Comparison of ENCODE assay signal across 8 cellular contexts in the genomic region with DNA sequence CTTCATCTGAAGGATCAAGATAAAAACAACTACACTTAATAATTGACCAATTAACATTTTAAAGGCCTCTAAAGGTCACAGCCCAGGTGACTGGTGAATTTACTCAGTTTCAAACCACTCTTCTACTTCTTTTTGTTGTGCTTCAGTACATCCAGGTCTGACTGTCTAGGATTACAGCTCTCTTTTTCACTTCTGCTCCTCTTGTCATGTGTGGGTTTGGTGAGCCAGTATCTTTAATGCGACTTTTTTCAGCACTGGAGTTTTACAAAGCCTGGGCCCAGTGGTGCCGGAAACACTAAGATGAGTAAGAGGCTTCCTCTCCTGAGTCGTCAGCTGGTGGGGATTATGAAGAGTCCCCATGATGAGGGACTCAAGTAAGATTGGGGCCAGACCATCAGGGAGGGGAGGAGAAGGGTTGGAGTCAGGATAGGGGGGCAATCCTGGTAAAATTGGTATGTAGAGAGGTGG. TPM values are rescaled to one million over a fixed set of nuclear protein-coding genes. Genes with fewer than 3 reads are reported as not detected.
DNase-seq lines count a peak whose midpoint lies in the region; ATAC-seq and TF ChIP-seq lines count a peak whose summit lies in the region.

No MANE protein-coding gene starts in this region.

- H3K27ac ChIP-seq in HUES64 (ENCODE audit: low read depth, low read length): no peak overlapping the region

- DNase-seq in CD1c-positive myeloid dendritic cell (ENCODE audit: extremely low spot score) (peak; percentile 65), mesothelial cell of epicardium (ENCODE audit: low spot score in 2 of 2, unreplicated experiment in 2 of 2) (no peak), NCI-H69 (lab: John Stamatoyannopoulos, UW) (no peak), Caco-2 (no peak)
- DNase-seq in activated effector memory CD4-positive, alpha-beta T cell treated with Interleukin-2 at 50 U/mL for 16 hours: peak; percentile 59
- DNase-seq in stimulated activated CD4-positive, alpha-beta T cell treated with anti-CD3 and anti-CD28 coated beads, Interleukin-1b, Interleukin-23, amount 100 ng/mL, for 48 hours: peak; percentile 83

- CTCF ChIA-PET in Caco-2 (lab: Charles Lee): no interaction called here

- H3K4me1 Mint-ChIP-seq in mesothelial cell of epicardium (peaks cover 12% of the 10 kb centered on the region), Caco-2 (ENCODE audit: low read depth, unreplicated experiment) (peaks cover 22% of the 10 kb centered on the region)

- H3K36me3 ChIP-seq in HUES64 (ENCODE audit: insufficient read depth, low read length): peaks cover under 1% of the 10 kb centered on the region; the same call in 1 of the 2 replicates
- H3K36me3 ChIP-seq in Caco-2 (ENCODE audit: control insufficient read depth, insufficient read depth, low read length): no peaks in the 10 kb centered on the region; the same call in 1 of the 2 replicates

- H3K9me3 ChIP-seq in HUES64 (ENCODE audit: insufficient read depth, low read depth, low read length): no peaks in the 10 kb centered on the region
- no peaks in the 10 kb centered on the region for H3K9me3 ChIP-seq in Caco-2

- intact Hi-C loops in Caco-2 (cut with micrococcal nuclease; ENCODE audit: unreplicated experiment): no loop called here

- H3K4me3 ChIP-seq in HUES64 (ENCODE audit: low read length): no peak overlapping the region
- H3K4me3 ChIP-seq in Caco-2 (ENCODE audit: low read depth, low read length): no peak overlapping the region

- WGBS in HUES64: 78% methylated on average over 3 of the region's 3 CpGs

- no peaks in the 10 kb centered on the region for H3K27me3 ChIP-seq in HUES64 (ENCODE audit: insufficient read depth, low read length)
- H3K27me3 ChIP-seq in Caco-2 (replicated peaks; ENCODE audit: control insufficient read depth, insufficient read depth, low read length): no peaks in the 10 kb centered on the region

- H3K9me3 Mint-ChIP-seq in mesothelial cell of epicardium: peaks cover 5% of the 10 kb centered on the region
- H3K9me3 Mint-ChIP-seq in Caco-2 (ENCODE audit: unreplicated experiment): no peaks in the 10 kb centered on the region

- POLR2A ChIA-PET in Caco-2 (lab: Charles Lee): no interaction called here

- H3K27ac Mint-ChIP-seq in mesothelial cell of epicardium: no peak overlapping the region
- H3K27ac Mint-ChIP-seq in Caco-2 (ENCODE audit: unreplicated experiment): no peak overlapping the region

- peak; percentile 97 for ATAC-seq in GM21447 (IDR thresholded peaks at IDR 0.05; ENCODE audit: unreplicated experiment)

- TF ChIP-seq CTCF in mesothelial cell of epicardium (IDR thresholded peaks at IDR 0.05; ENCODE audit: unreplicated experiment) (no peak), Caco-2 (IDR thresholded peaks at IDR 0.05; ENCODE audit: insufficient read depth in 1 of 2, low read depth in 1 of 2, low read length in 1 of 2, severe bottlenecking in 1 of 2, unreplicated experiment in 1 of 2) (no peak)

- H3K36me3 Mint-ChIP-seq in mesothelial cell of epicardium (peaks cover 13% of the 10 kb centered on the region), Caco-2 (ENCODE audit: insufficient read depth, unreplicated experiment) (peaks cover 6% of the 10 kb centered on the region)

- BruUV-seq in Caco-2 (replicated peaks; lab: Mats Ljungman, UMichigan): no TSS peak

- no peaks in the 10 kb centered on the region for H3K27me3 Mint-ChIP-seq in mesothelial cell of epicardium (ENCODE audit: low read depth)
- H3K27me3 Mint-ChIP-seq in Caco-2 (ENCODE audit: insufficient read depth, unreplicated experiment): no peaks in the 10 kb centered on the region

- H3K4me1 ChIP-seq in HUES64 (ENCODE audit: insufficient read depth, low read length): peaks cover 10% of the 10 kb centered on the region
- peaks cover 23% of the 10 kb centered on the region for H3K4me1 ChIP-seq in Caco-2

- 0 out of 2 replicates have a peak overlapping the region, but pooled peaks have one; percentile 5 for H3K9ac ChIP-seq in HUES64 (ENCODE audit: low read depth, low read length)

- no peak overlapping the region for H3K4me3 Mint-ChIP-seq in mesothelial cell of epicardium
- H3K4me3 Mint-ChIP-seq in Caco-2 (ENCODE audit: unreplicated experiment): no peak overlapping the region

RNA-seq across cellular contexts. Expression of gene HECA, which starts 27.0 kb away (rescaled TPM):
- polyA plus RNA-seq in HUES64 (2013, experiment 1 of 2): 2.3 TPM
- 3.0 TPM for polyA plus RNA-seq in HUES64 (2013, experiment 2 of 2)
- 25.9 to 28.5 TPM (median 27.5 TPM) in 3 replicates for total RNA-seq in mesothelial cell of epicardium
- 4.9 and 5.2 TPM in 2 replicates for total RNA-seq in Caco-2 (2022)

Comparison
In these comparisons a context has a peak if more than half of its experiments do, and no peak if none do; other contexts are left out.
1. DNase-seq: peak in CD1c-positive myeloid dendritic cell (single experiment), activated effector memory CD4-positive, alpha-beta T cell treated with Interleukin-2 at 50 U/mL for 16 hours (single experiment) and stimulated activated CD4-positive, alpha-beta T cell treated with anti-CD3 and anti-CD28 coated beads, Interleukin-1b, Interleukin-23, amount 100 ng/mL, for 48 hours (single experiment); none in mesothelial cell of epicardium (0 of 2), NCI-H69 (single experiment) and Caco-2 (0 of 2).